In the genomic region with DNA sequence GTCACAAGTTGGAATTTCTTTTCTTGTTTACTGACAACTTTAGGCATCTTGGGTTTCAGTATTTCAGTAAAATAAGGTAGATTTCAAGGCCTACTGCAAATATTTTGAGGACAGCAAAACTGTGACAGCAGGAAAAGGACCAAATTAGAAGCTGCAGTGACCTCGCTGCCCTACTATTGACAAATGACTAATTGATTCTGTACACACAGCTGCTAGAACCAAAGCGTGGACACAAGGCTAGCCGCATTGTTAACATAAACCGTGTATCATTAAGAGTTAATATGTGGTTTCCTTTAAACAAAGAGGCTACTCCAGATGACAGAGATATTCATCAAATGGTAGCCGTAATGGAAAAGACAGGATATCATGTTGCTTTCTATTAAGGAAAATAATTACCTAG, we compare ENCODE assay signal across 1 cellular context.
A peak's percentile ranks its signal among the peaks of the same experiment; 100 is the strongest.
TF ChIP-seq lines count a peak whose summit lies in the region.

No MANE protein-coding gene starts in this region.

TF ChIP-seq in HepG2, 621 proteins besides CTCF, POLR2A, EP300 and RAD21 (continued from another document and continues in another):
- TF ChIP-seq HNF4G (IDR thresholded peaks at IDR 0.05; ENCODE audit: borderline replicate concordance, low read depth, low read length) = no peak
- no peak for TF ChIP-seq HNF4G (CRISPR knock-in tag; IDR thresholded peaks at IDR 0.05; ENCODE audit: borderline replicate concordance, low read depth)
- no peak for TF ChIP-seq ZNF552 (CRISPR knock-in tag; IDR thresholded peaks at IDR 0.05; ENCODE audit: borderline replicate concordance)
- TF ChIP-seq GABPB1 (CRISPR knock-in tag; IDR thresholded peaks at IDR 0.05) = no peak
- peak; percentile 74 for TF ChIP-seq ELF3 (CRISPR knock-in tag; IDR thresholded peaks at IDR 0.05)
- TF ChIP-seq, protein P1, sequence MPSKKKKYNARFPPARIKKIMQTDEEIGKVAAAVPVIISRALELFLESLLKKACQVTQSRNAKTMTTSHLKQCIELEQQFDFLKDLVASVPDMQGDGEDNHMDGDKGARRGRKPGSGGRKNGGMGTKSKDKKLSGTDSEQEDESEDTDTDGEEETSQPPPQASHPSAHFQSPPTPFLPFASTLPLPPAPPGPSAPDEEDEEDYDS (CRISPR knock-in tag; IDR thresholded peaks at IDR 0.05) = no peak
- TF ChIP-seq ARNT (IDR thresholded peaks at IDR 0.05) = no peak
- no peak for TF ChIP-seq SALL2 (CRISPR knock-in tag; IDR thresholded peaks at IDR 0.05)
- TF ChIP-seq SMC3 (IDR thresholded peaks at IDR 0.05; ENCODE audit: low read length) = no peak
- peak; percentile 94 for TF ChIP-seq FOXA3 (CRISPR knock-in tag; IDR thresholded peaks at IDR 0.05)
- TF ChIP-seq SMAD1 (CRISPR knock-in tag; IDR thresholded peaks at IDR 0.05; ENCODE audit: borderline replicate concordance, low read depth) = no peak
- 0 out of 2 replicates have a peak, but pooled peaks have one; percentile 42 for TF ChIP-seq JUNB (CRISPR knock-in tag; IDR thresholded peaks at IDR 0.05; ENCODE audit: borderline replicate concordance)
- TF ChIP-seq E2F2 (CRISPR knock-in tag; IDR thresholded peaks at IDR 0.05; ENCODE audit: borderline replicate concordance) = no peak
- TF ChIP-seq NFIB (CRISPR knock-in tag; IDR thresholded peaks at IDR 0.05; ENCODE audit: borderline replicate concordance) = no peak
- no peak for TF ChIP-seq DR1 (CRISPR knock-in tag; IDR thresholded peaks at IDR 0.05)
- TF ChIP-seq, protein P2, sequence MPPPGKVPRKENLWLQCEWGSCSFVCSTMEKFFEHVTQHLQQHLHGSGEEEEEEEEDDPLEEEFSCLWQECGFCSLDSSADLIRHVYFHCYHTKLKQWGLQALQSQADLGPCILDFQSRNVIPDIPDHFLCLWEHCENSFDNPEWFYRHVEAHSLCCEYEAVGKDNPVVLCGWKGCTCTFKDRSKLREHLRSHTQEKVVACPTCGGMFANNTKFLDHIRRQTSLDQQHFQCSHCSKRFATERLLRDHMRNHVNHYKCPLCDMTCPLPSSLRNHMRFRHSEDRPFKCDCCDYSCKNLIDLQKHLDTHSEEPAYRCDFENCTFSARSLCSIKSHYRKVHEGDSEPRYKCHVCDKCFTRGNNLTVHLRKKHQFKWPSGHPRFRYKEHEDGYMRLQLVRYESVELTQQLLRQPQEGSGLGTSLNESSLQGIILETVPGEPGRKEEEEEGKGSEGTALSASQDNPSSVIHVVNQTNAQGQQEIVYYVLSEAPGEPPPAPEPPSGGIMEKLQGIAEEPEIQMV (CRISPR knock-in tag; IDR thresholded peaks at IDR 0.05; ENCODE audit: low read depth) = no peak
- TF ChIP-seq FLYWCH1 (CRISPR knock-in tag; IDR thresholded peaks at IDR 0.05) = no peak
- no peak for TF ChIP-seq HOMEZ (CRISPR knock-in tag; IDR thresholded peaks at IDR 0.05; ENCODE audit: low read depth)
- TF ChIP-seq, protein P3, sequence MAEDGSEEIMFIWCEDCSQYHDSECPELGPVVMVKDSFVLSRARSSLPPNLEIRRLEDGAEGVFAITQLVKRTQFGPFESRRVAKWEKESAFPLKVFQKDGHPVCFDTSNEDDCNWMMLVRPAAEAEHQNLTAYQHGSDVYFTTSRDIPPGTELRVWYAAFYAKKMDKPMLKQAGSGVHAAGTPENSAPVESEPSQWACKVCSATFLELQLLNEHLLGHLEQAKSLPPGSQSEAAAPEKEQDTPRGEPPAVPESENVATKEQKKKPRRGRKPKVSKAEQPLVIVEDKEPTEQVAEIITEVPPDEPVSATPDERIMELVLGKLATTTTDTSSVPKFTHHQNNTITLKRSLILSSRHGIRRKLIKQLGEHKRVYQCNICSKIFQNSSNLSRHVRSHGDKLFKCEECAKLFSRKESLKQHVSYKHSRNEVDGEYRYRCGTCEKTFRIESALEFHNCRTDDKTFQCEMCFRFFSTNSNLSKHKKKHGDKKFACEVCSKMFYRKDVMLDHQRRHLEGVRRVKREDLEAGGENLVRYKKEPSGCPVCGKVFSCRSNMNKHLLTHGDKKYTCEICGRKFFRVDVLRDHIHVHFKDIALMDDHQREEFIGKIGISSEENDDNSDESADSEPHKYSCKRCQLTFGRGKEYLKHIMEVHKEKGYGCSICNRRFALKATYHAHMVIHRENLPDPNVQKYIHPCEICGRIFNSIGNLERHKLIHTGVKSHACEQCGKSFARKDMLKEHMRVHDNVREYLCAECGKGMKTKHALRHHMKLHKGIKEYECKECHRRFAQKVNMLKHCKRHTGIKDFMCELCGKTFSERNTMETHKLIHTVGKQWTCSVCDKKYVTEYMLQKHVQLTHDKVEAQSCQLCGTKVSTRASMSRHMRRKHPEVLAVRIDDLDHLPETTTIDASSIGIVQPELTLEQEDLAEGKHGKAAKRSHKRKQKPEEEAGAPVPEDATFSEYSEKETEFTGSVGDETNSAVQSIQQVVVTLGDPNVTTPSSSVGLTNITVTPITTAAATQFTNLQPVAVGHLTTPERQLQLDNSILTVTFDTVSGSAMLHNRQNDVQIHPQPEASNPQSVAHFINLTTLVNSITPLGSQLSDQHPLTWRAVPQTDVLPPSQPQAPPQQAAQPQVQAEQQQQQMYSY (CRISPR knock-in tag; IDR thresholded peaks at IDR 0.05) = no peak
- no peak for TF ChIP-seq STAT5B (CRISPR knock-in tag; IDR thresholded peaks at IDR 0.05)
- no peak for TF ChIP-seq ZNF263 (CRISPR knock-in tag; IDR thresholded peaks at IDR 0.05)
- TF ChIP-seq, protein P4, sequence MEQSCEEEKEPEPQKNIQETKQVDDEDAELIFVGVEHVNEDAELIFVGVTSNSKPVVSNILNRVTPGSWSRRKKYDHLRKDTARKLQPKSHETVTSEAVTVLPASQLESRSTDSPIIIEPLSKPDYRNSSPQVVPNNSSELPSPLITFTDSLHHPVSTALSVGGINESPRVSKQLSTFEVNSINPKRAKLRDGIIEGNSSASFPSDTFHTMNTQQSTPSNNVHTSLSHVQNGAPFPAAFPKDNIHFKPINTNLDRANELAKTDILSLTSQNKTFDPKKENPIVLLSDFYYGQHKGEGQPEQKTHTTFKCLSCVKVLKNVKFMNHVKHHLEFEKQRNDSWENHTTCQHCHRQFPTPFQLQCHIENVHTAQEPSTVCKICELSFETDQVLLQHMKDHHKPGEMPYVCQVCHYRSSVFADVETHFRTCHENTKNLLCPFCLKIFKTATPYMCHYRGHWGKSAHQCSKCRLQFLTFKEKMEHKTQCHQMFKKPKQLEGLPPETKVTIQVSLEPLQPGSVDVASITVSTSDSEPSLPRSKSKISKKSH (CRISPR knock-in tag; IDR thresholded peaks at IDR 0.05; ENCODE audit: borderline replicate concordance) = no peak
- TF ChIP-seq ATAD3A (CRISPR knock-in tag; IDR thresholded peaks at IDR 0.05) = no peak
- TF ChIP-seq MXI1 (IDR thresholded peaks at IDR 0.05; ENCODE audit: borderline replicate concordance, low read depth, low read length) = no peak
- TF ChIP-seq BCL3 (CRISPR knock-in tag; IDR thresholded peaks at IDR 0.05) = no peak
- TF ChIP-seq NCOA2 (CRISPR knock-in tag; IDR thresholded peaks at IDR 0.05) = peak; percentile 57; the same call in 1 of the 2 replicates
- TF ChIP-seq NFYC (CRISPR knock-in tag; IDR thresholded peaks at IDR 0.05) = no peak
- TF ChIP-seq, protein P5, sequence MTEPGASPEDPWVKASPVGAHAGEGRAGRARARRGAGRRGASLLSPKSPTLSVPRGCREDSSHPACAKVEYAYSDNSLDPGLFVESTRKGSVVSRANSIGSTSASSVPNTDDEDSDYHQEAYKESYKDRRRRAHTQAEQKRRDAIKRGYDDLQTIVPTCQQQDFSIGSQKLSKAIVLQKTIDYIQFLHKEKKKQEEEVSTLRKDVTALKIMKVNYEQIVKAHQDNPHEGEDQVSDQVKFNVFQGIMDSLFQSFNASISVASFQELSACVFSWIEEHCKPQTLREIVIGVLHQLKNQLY (CRISPR knock-in tag; IDR thresholded peaks at IDR 0.05) = peak; percentile 64; the same call in 1 of the 2 replicates
- no peak for TF ChIP-seq HNRNPLL (IDR thresholded peaks at IDR 0.05; ENCODE audit: low read depth, low read length, poor library complexity, severe bottlenecking)
- TF ChIP-seq ZNF12 (CRISPR knock-in tag; IDR thresholded peaks at IDR 0.05) = no peak
- TF ChIP-seq ZSCAN25 (CRISPR knock-in tag; IDR thresholded peaks at IDR 0.05) = no peak
- no peak for TF ChIP-seq GATA4 (IDR thresholded peaks at IDR 0.05; ENCODE audit: borderline replicate concordance, low read depth)
- TF ChIP-seq THRA (CRISPR knock-in tag; IDR thresholded peaks at IDR 0.05; ENCODE audit: borderline replicate concordance) = 0 out of 2 replicates have a peak, but pooled peaks have one; percentile 30
- TF ChIP-seq ZNF629 (CRISPR knock-in tag; conservative IDR thresholded peaks at IDR 0.05) = no peak
- no peak for TF ChIP-seq ZNF556 (CRISPR knock-in tag; IDR thresholded peaks at IDR 0.05; ENCODE audit: borderline replicate concordance)
- no peak for TF ChIP-seq RFXANK (CRISPR knock-in tag; IDR thresholded peaks at IDR 0.05)
- TF ChIP-seq NR0B2 (CRISPR knock-in tag; IDR thresholded peaks at IDR 0.05) = no peak
- TF ChIP-seq, protein P6, sequence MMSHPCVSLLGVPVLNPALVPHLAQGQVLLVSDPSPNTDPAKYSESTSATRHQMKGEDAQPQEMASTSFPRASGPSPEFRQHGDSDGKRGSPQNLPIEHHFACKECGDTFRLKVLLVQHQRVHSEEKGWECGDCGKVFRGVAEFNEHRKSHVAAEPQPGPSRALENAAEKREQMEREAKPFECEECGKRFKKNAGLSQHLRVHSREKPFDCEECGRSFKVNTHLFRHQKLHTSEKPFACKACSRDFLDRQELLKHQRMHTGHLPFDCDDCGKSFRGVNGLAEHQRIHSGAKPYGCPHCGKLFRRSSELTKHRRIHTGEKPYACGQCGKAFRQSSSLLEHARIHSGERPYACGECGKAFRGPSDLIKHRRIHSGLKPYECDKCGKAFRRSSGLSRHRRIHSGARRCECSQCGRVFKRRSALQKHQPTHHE (CRISPR knock-in tag; IDR thresholded peaks at IDR 0.05; ENCODE audit: borderline replicate concordance) = no peak
- TF ChIP-seq ZNF121 (CRISPR knock-in tag; IDR thresholded peaks at IDR 0.05) = no peak
- no peak for TF ChIP-seq ZEB1 (IDR thresholded peaks at IDR 0.05; ENCODE audit: insufficient replicate concordance, low read depth)
- TF ChIP-seq ETV6 (CRISPR knock-in tag; conservative IDR thresholded peaks at IDR 0.05) = no peak
